In the genomic region with DNA sequence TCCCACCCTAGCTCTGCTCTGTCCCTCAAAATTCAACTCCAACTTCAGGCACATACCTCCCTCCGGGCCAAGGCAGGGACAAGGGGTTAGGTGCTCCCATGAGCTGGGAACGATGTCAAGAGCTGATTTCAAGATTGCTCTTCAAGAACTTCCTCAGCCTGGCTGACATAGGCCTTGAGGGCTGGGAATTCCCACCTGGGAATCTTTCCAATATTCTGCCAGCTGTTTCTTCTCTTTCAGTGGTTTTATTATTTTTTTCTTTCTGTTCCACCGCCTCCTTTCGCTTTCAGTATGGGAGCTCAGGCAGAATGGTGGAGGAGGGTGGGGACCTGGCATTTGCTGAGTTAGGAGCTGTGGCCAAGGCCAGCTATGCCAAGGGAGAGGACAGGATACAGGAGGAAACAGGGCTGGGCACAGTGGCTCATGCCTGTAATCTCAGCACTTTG, we compare ENCODE assay signal across 9 cellular contexts. TPM values are rescaled to one million over a fixed set of nuclear protein-coding genes. Genes with fewer than 3 reads are reported as not detected.
DNase-seq lines count a peak whose midpoint lies in the region; ATAC-seq and TF ChIP-seq lines count a peak whose summit lies in the region.
"Had no signal": no experiment of that assay in that cellular context is flagged by ENCODE, and none has a peak within 500 bp of the region (broad histone marks: within the 10 kb centered on the region; RNA-seq: fewer than 3 reads in every experiment).

No MANE protein-coding gene starts in this region.

- peak overlapping the region; percentile 62 to 73 (median 72) for H3K27ac ChIP-seq in esophagus muscularis mucosa (replicated peaks in 1 of 4)

- WGBS in esophagus muscularis mucosa: 18% methylated on average over 4 of the region's 4 CpGs

- H3K9me3 ChIP-seq in esophagus muscularis mucosa: no peaks in the 10 kb centered on the region

- TF ChIP-seq EP300 in esophagus muscularis mucosa (IDR thresholded peaks at IDR 0.05): no peak

- peaks cover 65% of the 10 kb centered on the region for H3K4me1 Mint-ChIP-seq in nephron
- peaks cover 25% of the 10 kb centered on the region for H3K4me1 Mint-ChIP-seq in activated T-cell treated with anti-CD3 and anti-CD28 coated beads, Interleukin-2, amount 50 U/mL, for 72 hours (ENCODE audit: low read depth)

- H3K4me3 ChIP-seq in esophagus muscularis mucosa: peak overlapping the region in 3 of 4 donors; percentile 0 to 20 (median 18)

- H3K36me3 Mint-ChIP-seq in nephron (ENCODE audit: low read depth): no peaks in the 10 kb centered on the region
- H3K36me3 Mint-ChIP-seq in activated T-cell treated with anti-CD3 and anti-CD28 coated beads, Interleukin-2, amount 50 U/mL, for 72 hours (ENCODE audit: insufficient read depth in 2 of 2): no peaks in the 10 kb centered on the region

- peak; percentile 38 for DNase-seq in AG08395 (ENCODE audit: low spot score)
- DNase-seq in NCI-H2196 treated with DMSO at 0.1 percent for 48 hours (lab: John Stamatoyannopoulos, UW; ENCODE audit: unreplicated experiment): peak; percentile 51
- no peak for DNase-seq in esophagus muscularis mucosa (ENCODE audit: extremely low spot score)
- DNase-seq in activated T-cell treated with anti-CD3 and anti-CD28 coated beads, Interleukin-2, amount 50 U/mL, for 72 hours: no peak
- no peak for DNase-seq in NCI-H510A (lab: John Stamatoyannopoulos, UW)
- DNase-seq in stimulated activated CD4-positive, alpha-beta T cell treated with anti-CD3 and anti-CD28 coated beads, Interleukin-12 subunit alpha, Interleukin-12 subunit beta, amount 100 ng/mL, for 4 hours: no peak
- DNase-seq: T-helper 17 cell had no signal

- no peak for ATAC-seq in activated T-cell treated with anti-CD3 and anti-CD28 coated beads, Interleukin-2, amount 50 U/mL, for 72 hours (replicated peaks in 1 of 2)
- no peak for ATAC-seq in GM21717 (IDR thresholded peaks at IDR 0.05; ENCODE audit: unreplicated experiment)
- ATAC-seq: T-helper 17 cell had no signal

- no peaks in the 10 kb centered on the region for H3K27me3 ChIP-seq in esophagus muscularis mucosa

- peaks cover 4% of the 10 kb centered on the region for H3K27me3 Mint-ChIP-seq in nephron (ENCODE audit: low read depth)
- H3K27me3 Mint-ChIP-seq in activated T-cell treated with anti-CD3 and anti-CD28 coated beads, Interleukin-2, amount 50 U/mL, for 72 hours (ENCODE audit: low read depth): no peaks in the 10 kb centered on the region
- H3K27me3 Mint-ChIP-seq: T-helper 17 cell had no signal

- H3K36me3 ChIP-seq in esophagus muscularis mucosa: no peaks in the 10 kb centered on the region

- no peak for TF ChIP-seq POLR2A in esophagus muscularis mucosa (IDR thresholded peaks at IDR 0.05; ENCODE audit: low read depth)

- intact Hi-C loops in esophagus muscularis mucosa (cut with DNase I): loop anchor here (10.0 kb wide), 1 partner anchor 227 kb away; no protein-coding TSS in a partner anchor

- no peaks in the 10 kb centered on the region for H3K9me3 Mint-ChIP-seq in nephron
- H3K9me3 Mint-ChIP-seq in activated T-cell treated with anti-CD3 and anti-CD28 coated beads, Interleukin-2, amount 50 U/mL, for 72 hours: no peaks in the 10 kb centered on the region

- TF ChIP-seq CTCF in esophagus muscularis mucosa (IDR thresholded peaks at IDR 0.05): no peak
- TF ChIP-seq CTCF in nephron (IDR thresholded peaks at IDR 0.05; ENCODE audit: unreplicated experiment in 3 of 3): no peak

- H3K4me1 ChIP-seq in esophagus muscularis mucosa: peaks cover 39 to 61% (median 49%) of the 10 kb centered on the region in 4 donors

- H3K4me3 Mint-ChIP-seq in nephron: peak overlapping the region; percentile 4 to 55 (median 18)
- H3K4me3 Mint-ChIP-seq in activated T-cell treated with anti-CD3 and anti-CD28 coated beads, Interleukin-2, amount 50 U/mL, for 72 hours: no peak overlapping the region
- H3K4me3 Mint-ChIP-seq: T-helper 17 cell had no signal

- H3K27ac Mint-ChIP-seq in nephron: peak overlapping the region; percentile 88 to 92 (median 91)
- no peak overlapping the region for H3K27ac Mint-ChIP-seq in activated T-cell treated with anti-CD3 and anti-CD28 coated beads, Interleukin-2, amount 50 U/mL, for 72 hours
- H3K27ac Mint-ChIP-seq: T-helper 17 cell had no signal

RNA-seq across cellular contexts. Expression of a gene that starts 33.7 kb away (rescaled TPM):
- 100 to 1,000 TPM; 149 to 226 (median 180) TPM for total RNA-seq in esophagus muscularis mucosa
- 100 to 1,000 TPM; 409 to 541 TPM for total RNA-seq in activated T-cell treated with anti-CD3 and anti-CD28 coated beads, Interleukin-2, amount 50 U/mL, for 72 hours

RNA-seq across cellular contexts. Expression of a gene that starts 50.7 kb away (rescaled TPM):
- total RNA-seq in esophagus muscularis mucosa: 100 to 1,000 TPM in 2 of 4 donors, 10 to 100 TPM in 2; 47.3 to 613 (median 93.3) TPM
- total RNA-seq in activated T-cell treated with anti-CD3 and anti-CD28 coated beads, Interleukin-2, amount 50 U/mL, for 72 hours: 10 to 100 TPM; 59.9 to 60.4 TPM

Comparison
In these comparisons a context has a peak if more than half of its experiments do, and no peak if none do; other contexts are left out.
1. DNase-seq: peak in AG08395 (single experiment) and NCI-H2196 treated with DMSO at 0.1 percent for 48 hours (single experiment); none in esophagus muscularis mucosa (single experiment), activated T-cell treated with anti-CD3 and anti-CD28 coated beads, Interleukin-2, amount 50 U/mL, for 72 hours (0 of 2), NCI-H510A (single experiment) and stimulated activated CD4-positive, alpha-beta T cell treated with anti-CD3 and anti-CD28 coated beads, Interleukin-12 subunit alpha, Interleukin-12 subunit beta, amount 100 ng/mL, for 4 hours (single experiment).
2. H3K4me3 Mint-ChIP-seq: peak in nephron (3 of 3); none in activated T-cell treated with anti-CD3 and anti-CD28 coated beads, Interleukin-2, amount 50 U/mL, for 72 hours (0 of 2).